1 cellular context compared by ENCODE assay signal in genomic region chr9:4984571-4985375, GRCh38.
A peak's percentile ranks its signal among the peaks of the same experiment; 100 is the strongest.
TF ChIP-seq lines count a peak whose summit lies in the region.

Gene JAK2 (plus strand): TSS chr9:4985272. CDS start chr9:5021988, 36,716 bp downstream.

TF ChIP-seq in K562, 482 proteins besides CTCF, POLR2A, EP300 and RAD21 (continued from another document and continues in another):
- TF ChIP-seq E2F4 (CRISPR knock-in tag; IDR thresholded peaks at IDR 0.05; ENCODE audit: low read depth), result no peak
- no peak for TF ChIP-seq SREBF1 (IDR thresholded peaks at IDR 0.05; ENCODE audit: borderline replicate concordance, low read depth, low read length)
- TF ChIP-seq MXD1 (CRISPR knock-in tag; IDR thresholded peaks at IDR 0.05; ENCODE audit: borderline replicate concordance, poor library complexity, severe bottlenecking), result no peak
- TF ChIP-seq KDM1A (IDR thresholded peaks at IDR 0.05), result no peak
- TF ChIP-seq TSHZ1 (CRISPR knock-in tag; IDR thresholded peaks at IDR 0.05), result no peak
- TF ChIP-seq DLX4 (CRISPR knock-in tag; IDR thresholded peaks at IDR 0.05), result no peak
- no peak for TF ChIP-seq TRIM25 (IDR thresholded peaks at IDR 0.05; ENCODE audit: borderline replicate concordance)
- TF ChIP-seq ZNF445 (CRISPR knock-in tag; IDR thresholded peaks at IDR 0.05; ENCODE audit: low read depth), result no peak
- TF ChIP-seq NBN (IDR thresholded peaks at IDR 0.05; ENCODE audit: low read depth), result no peak
- no peak for TF ChIP-seq HEY1 (CRISPR knock-in tag; IDR thresholded peaks at IDR 0.05; ENCODE audit: borderline replicate concordance)
- no peak for TF ChIP-seq ZNF384 (IDR thresholded peaks at IDR 0.05; ENCODE audit: low read depth, low read length)
- no peak for TF ChIP-seq TSC22D4 (tag; IDR thresholded peaks at IDR 0.05)
- TF ChIP-seq HDGF (IDR thresholded peaks at IDR 0.05), result no peak
- TF ChIP-seq ZNF586 (CRISPR knock-in tag; conservative IDR thresholded peaks at IDR 0.05), result no peak
- TF ChIP-seq ARNT (IDR thresholded peaks at IDR 0.05), result no peak
- peak; percentile 61 for TF ChIP-seq CTBP1 (IDR thresholded peaks at IDR 0.05; ENCODE audit: borderline replicate concordance)
- TF ChIP-seq DIDO1 (tag; IDR thresholded peaks at IDR 0.05; ENCODE audit: low read depth), result no peak
- no peak for TF ChIP-seq RBM15 (IDR thresholded peaks at IDR 0.05; ENCODE audit: insufficient read depth, low read length)
- TF ChIP-seq ZNF764 (CRISPR knock-in tag; IDR thresholded peaks at IDR 0.05; ENCODE audit: low read depth), result no peak
- no peak for TF ChIP-seq SNIP1 (IDR thresholded peaks at IDR 0.05; ENCODE audit: low read depth)
- peak; percentile 63 for TF ChIP-seq RBM25 (IDR thresholded peaks at IDR 0.05; ENCODE audit: low read depth, low read length, severe bottlenecking)
- no peak; the same call in 1 of the 2 replicates for TF ChIP-seq NCOA1 (IDR thresholded peaks at IDR 0.05; ENCODE audit: low read depth)
- no peak for TF ChIP-seq ZNF175 (CRISPR knock-in tag; IDR thresholded peaks at IDR 0.05; ENCODE audit: low read depth)
- no peak for TF ChIP-seq ZBTB43 (CRISPR knock-in tag; IDR thresholded peaks at IDR 0.05)
- TF ChIP-seq SRSF9 (IDR thresholded peaks at IDR 0.05; ENCODE audit: borderline replicate concordance, low read depth, low read length), result no peak
- TF ChIP-seq USF2 (CRISPR knock-in tag; IDR thresholded peaks at IDR 0.05), result no peak
- no peak for TF ChIP-seq FOXK1 (CRISPR knock-in tag; IDR thresholded peaks at IDR 0.05; ENCODE audit: borderline replicate concordance)
- TF ChIP-seq KDM2B (CRISPR knock-in tag; IDR thresholded peaks at IDR 0.05), result no peak
- TF ChIP-seq ZNF263 (CRISPR knock-in tag; IDR thresholded peaks at IDR 0.05; ENCODE audit: borderline replicate concordance), result no peak
- TF ChIP-seq MXI1 (IDR thresholded peaks at IDR 0.05; ENCODE audit: low read depth, low read length), result no peak
- TF ChIP-seq STAG1 (CRISPR knock-in tag; IDR thresholded peaks at IDR 0.05; ENCODE audit: borderline replicate concordance), result no peak
- no peak for TF ChIP-seq GTF2F1 (IDR thresholded peaks at IDR 0.05; ENCODE audit: low read depth, low read length)
- no peak for TF ChIP-seq PRDM10 (IDR thresholded peaks at IDR 0.05; ENCODE audit: partially characterized antibody)
- TF ChIP-seq CSDE1 (IDR thresholded peaks at IDR 0.05), result no peak
- TF ChIP-seq ZNF23 (CRISPR knock-in tag; IDR thresholded peaks at IDR 0.05), result no peak
- no peak for TF ChIP-seq GTF3C2 (IDR thresholded peaks at IDR 0.05; ENCODE audit: borderline replicate concordance, extremely low read depth, insufficient read length)
- no peak for TF ChIP-seq THAP7 (CRISPR knock-in tag; IDR thresholded peaks at IDR 0.05)
- TF ChIP-seq MTA1 (IDR thresholded peaks at IDR 0.05; ENCODE audit: borderline replicate concordance), result no peak
- no peak for TF ChIP-seq XRCC3 (IDR thresholded peaks at IDR 0.05)
- no peak for TF ChIP-seq IRF9 (tag; IDR thresholded peaks at IDR 0.05)
- no peak for TF ChIP-seq ZBTB33 (CRISPR knock-in tag; IDR thresholded peaks at IDR 0.05)
- no peak for TF ChIP-seq TAF15 (IDR thresholded peaks at IDR 0.05; ENCODE audit: low read depth, low read length)
